In the genomic region with DNA sequence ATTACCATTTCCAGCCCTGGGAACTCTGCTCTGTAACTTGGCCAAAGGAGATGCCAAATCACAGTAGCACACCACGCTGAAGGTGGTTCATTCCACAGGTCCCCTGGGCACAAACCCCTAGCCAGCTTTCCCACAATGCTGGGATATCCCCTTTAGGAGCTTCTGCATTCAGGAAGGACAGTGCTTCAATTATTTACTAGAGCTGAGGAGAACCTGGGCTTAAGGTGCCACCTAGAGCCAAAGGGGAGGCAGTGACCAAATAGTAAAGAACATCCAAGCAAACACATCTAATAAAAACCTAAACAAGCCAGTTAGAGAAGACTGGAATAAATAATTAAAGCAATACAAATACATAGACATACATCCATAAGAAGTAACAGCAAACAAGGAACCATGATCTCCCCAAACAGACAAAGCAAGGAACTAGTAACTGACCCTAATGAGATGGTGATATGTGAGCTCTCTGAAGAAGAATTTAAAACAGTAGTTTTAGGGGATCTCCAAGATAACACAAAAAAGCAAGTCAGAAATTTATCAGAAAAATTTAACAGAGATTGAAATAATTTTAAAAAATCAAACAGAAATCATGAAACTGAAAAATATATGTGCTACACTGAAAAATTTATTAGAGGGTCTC, we compare ENCODE assay signal across 12 cellular contexts. TPM values are rescaled to one million over a fixed set of nuclear protein-coding genes. Genes with fewer than 3 reads are reported as not detected.
DNase-seq lines count a peak whose midpoint lies in the region; ATAC-seq and TF ChIP-seq lines count a peak whose summit lies in the region.
"Had no signal": no experiment of that assay in that cellular context is flagged by ENCODE, and none has a peak within 500 bp of the region (broad histone marks: within the 10 kb centered on the region; RNA-seq: fewer than 3 reads in every experiment).

No MANE protein-coding gene starts in this region.

- no peaks in the 10 kb centered on the region for H3K36me3 Mint-ChIP-seq in activated T-helper 2 cell treated with anti-CD3 and anti-CD28 coated beads, Interferon-gamma antibody, Interleukin-2, Interleukin-4, amounts not matched to agents 10 μg/mL and 5 μg/mL and 100 μg/mL, durations not matched to agents 14 hours and 24 hours and 36 hours (ENCODE audit: low read depth)
- H3K36me3 Mint-ChIP-seq: activated naive CD4-positive, alpha-beta T cell treated with anti-CD3 and anti-CD28 coated beads, Interleukin-2, amount 50 U/mL, for 72 hours had no signal

- DNase-seq in ELR (ENCODE audit: low read depth) (peak; percentile 57), RWPE1 (ENCODE audit: low spot score) (peak; percentile 48), iPS-NIHi11 (ENCODE audit: low spot score) (peak; percentile 34), AG08395 (ENCODE audit: low spot score) (no peak), CD1c-positive myeloid dendritic cell (ENCODE audit: extremely low spot score) (no peak)
- DNase-seq in activated T-helper 2 cell treated with anti-CD3 and anti-CD28 coated beads, Interferon-gamma antibody, Interleukin-2, Interleukin-4, amounts not matched to agents 10 μg/mL and 5 μg/mL and 100 μg/mL, durations not matched to agents 14 hours and 24 hours and 36 hours (ENCODE audit: low spot score): no peak
- DNase-seq in activated naive CD4-positive, alpha-beta T cell treated with anti-CD3 and anti-CD28 coated beads, Interleukin-2, amount 50 U/mL, for 16 hours: no peak
- DNase-seq: activated CD4-positive, CD25-positive, alpha-beta regulatory T cell; left colon had no signal

- CTCF ChIA-PET in RWPE1 (lab: Yijun Ruan, JAX): interaction anchor here (0.6 to 1.0 kb wide), 5 partner anchors 53 to 727 kb away, joined by 3 to 5 read pairs (median 3); no protein-coding TSS in a partner anchor

- TF ChIP-seq CTCF in RWPE1 (conservative IDR thresholded peaks at IDR 0.05; ENCODE audit: low read depth): peak; percentile 18; the same call in 1 of the 2 replicates

- peaks cover 2% of the 10 kb centered on the region for H3K27me3 Mint-ChIP-seq in activated T-helper 2 cell treated with anti-CD3 and anti-CD28 coated beads, Interferon-gamma antibody, Interleukin-2, Interleukin-4, amounts not matched to agents 10 μg/mL and 5 μg/mL and 100 μg/mL, durations not matched to agents 14 hours and 24 hours and 36 hours (ENCODE audit: low read depth)

- H3K4me3 Mint-ChIP-seq in activated T-helper 2 cell treated with anti-CD3 and anti-CD28 coated beads, Interferon-gamma antibody, Interleukin-2, Interleukin-4, amounts not matched to agents 10 μg/mL and 5 μg/mL and 100 μg/mL, durations not matched to agents 14 hours and 24 hours and 36 hours (ENCODE audit: low read depth): no peak overlapping the region

- POLR2A ChIA-PET in RWPE1 (lab: Yijun Ruan, JAX; ENCODE audit: low non-redundant PET): no interaction called here

- intact Hi-C loops in activated T-helper 2 cell treated with anti-CD3 and anti-CD28 coated beads, Interferon-gamma antibody, Interleukin-2, Interleukin-4, amounts not matched to agents 10 μg/mL and 5 μg/mL and 100 μg/mL, durations not matched to agents 14 hours and 24 hours and 36 hours (cut with micrococcal nuclease): no loop called here

- no peak overlapping the region for H3K27ac Mint-ChIP-seq in activated T-helper 2 cell treated with anti-CD3 and anti-CD28 coated beads, Interferon-gamma antibody, Interleukin-2, Interleukin-4, amounts not matched to agents 10 μg/mL and 5 μg/mL and 100 μg/mL, durations not matched to agents 14 hours and 24 hours and 36 hours
- H3K27ac Mint-ChIP-seq: activated naive CD4-positive, alpha-beta T cell treated with anti-CD3 and anti-CD28 coated beads, Interleukin-2, amount 50 U/mL, for 72 hours had no signal

- no peaks in the 10 kb centered on the region for H3K4me1 Mint-ChIP-seq in activated T-helper 2 cell treated with anti-CD3 and anti-CD28 coated beads, Interferon-gamma antibody, Interleukin-2, Interleukin-4, amounts not matched to agents 10 μg/mL and 5 μg/mL and 100 μg/mL, durations not matched to agents 14 hours and 24 hours and 36 hours (ENCODE audit: low read depth)

- peaks cover 6% of the 10 kb centered on the region for H3K9me3 Mint-ChIP-seq in activated T-helper 2 cell treated with anti-CD3 and anti-CD28 coated beads, Interferon-gamma antibody, Interleukin-2, Interleukin-4, amounts not matched to agents 10 μg/mL and 5 μg/mL and 100 μg/mL, durations not matched to agents 14 hours and 24 hours and 36 hours

- ATAC-seq in GM21723 (IDR thresholded peaks at IDR 0.05; ENCODE audit: unreplicated experiment): peak; percentile 66
- ATAC-seq: activated naive CD4-positive, alpha-beta T cell treated with anti-CD3 and anti-CD28 coated beads, Interleukin-2, amount 50 U/mL, for 72 hours; left colon had no signal

- no peak overlapping the region for H3K27ac ChIP-seq in RWPE1
- H3K27ac ChIP-seq: epithelial cell of prostate had no signal

RNA-seq across cellular contexts. Expression of a gene that starts 14.6 kb away (rescaled TPM):
- 0.07 TPM in 1 of 2 replicates, not detected in the other for total RNA-seq in activated T-helper 2 cell treated with anti-CD3 and anti-CD28 coated beads, Interferon-gamma antibody, Interleukin-2, Interleukin-4, amounts not matched to agents 10 μg/mL and 5 μg/mL and 100 μg/mL, durations not matched to agents 14 hours and 24 hours and 36 hours
- total RNA-seq: left colon had no signal

Comparison
In these comparisons a context has a peak if more than half of its experiments do, and no peak if none do; other contexts are left out.
1. DNase-seq: peak in ELR (single experiment), RWPE1 (single experiment) and iPS-NIHi11 (single experiment); none in AG08395 (single experiment), activated T-helper 2 cell treated with anti-CD3 and anti-CD28 coated beads, Interferon-gamma antibody, Interleukin-2, Interleukin-4, amounts not matched to agents 10 μg/mL and 5 μg/mL and 100 μg/mL, durations not matched to agents 14 hours and 24 hours and 36 hours (single experiment), CD1c-positive myeloid dendritic cell (single experiment) and activated naive CD4-positive, alpha-beta T cell treated with anti-CD3 and anti-CD28 coated beads, Interleukin-2, amount 50 U/mL, for 16 hours (single experiment).